1 cellular context compared by ENCODE assay signal in genomic region chrX:44012484-44013096, GRCh38.
TF ChIP-seq lines count a peak whose summit lies in the region.

No MANE protein-coding gene starts in this region.

TF ChIP-seq in SK-N-SH, 30 proteins besides CTCF, POLR2A, EP300 and RAD21 (continued from another document):
- TF ChIP-seq ELF1 (IDR thresholded peaks at IDR 0.05) (peak; percentile 36; the same call in 1 of the 2 replicates), TEAD4 (IDR thresholded peaks at IDR 0.05; ENCODE audit: borderline replicate concordance, insufficient read depth) (peak; percentile 65), POLR2AphosphoS5 (IDR thresholded peaks at IDR 0.05; ENCODE audit: low read depth, low read length) (peak; percentile 34; the same call in 1 of the 2 replicates), IRF3 (IDR thresholded peaks at IDR 0.05; ENCODE audit: low read depth, low read length) (no peak), ZBTB33 (IDR thresholded peaks at IDR 0.05; ENCODE audit: borderline replicate concordance, low read depth) (peak; percentile 59; the same call in 1 of the 2 replicates), RFX5 (IDR thresholded peaks at IDR 0.05; ENCODE audit: low read length) (no peak)
